Comparison of ENCODE assay signal across 18 cellular contexts in genomic region chr2:241417626-241418025, GRCh38.
DNase-seq lines count a peak whose midpoint lies in the region; ATAC-seq and TF ChIP-seq lines count a peak whose summit lies in the region.
"Had no signal": no experiment of that assay in that cellular context is flagged by ENCODE, and none has a peak within 500 bp of the region (broad histone marks: within the 10 kb centered on the region; RNA-seq: fewer than 3 reads in every experiment).

No MANE protein-coding gene starts in this region.

- intact Hi-C loops in uterus (cut with DNase I; ENCODE audit: low total_unique reads): no loop called here

- no peak for ATAC-seq in stimulated activated memory B cell treated with anti-CD40 and anti-IgM and Interleukin-4, amounts not matched to agents 10 μg/mL and 1 μg/mL and 100 μg/mL, for 72 hours
- ATAC-seq in HG03439 (IDR thresholded peaks at IDR 0.05; ENCODE audit: unreplicated experiment) (no peak), GM19351 (IDR thresholded peaks at IDR 0.05; ENCODE audit: unreplicated experiment) (no peak)
- ATAC-seq: activated CD4-positive, CD25-positive, alpha-beta regulatory T cell treated with anti-CD3 and anti-CD28 coated beads, Interleukin-2, amount 50 U/mL, for 24 hours; activated naive CD8-positive, alpha-beta T cell treated with anti-CD3 and anti-CD28 coated beads, Interleukin-2, amount 50 U/mL, for 24 hours; PC-3 had no signal

- H3K4me3 ChIP-seq in uterus: no peak overlapping the region
- H3K4me3 ChIP-seq: lung, smooth muscle cell, tibial nerve had no signal

- H3K9me3 Mint-ChIP-seq in stimulated activated memory B cell treated with anti-CD40 and anti-IgM and Interleukin-4, amounts not matched to agents 10 μg/mL and 1 μg/mL and 100 μg/mL, for 72 hours: peaks cover 1% of the 10 kb centered on the region

- no peak overlapping the region for H3K4me3 Mint-ChIP-seq in stimulated activated memory B cell treated with anti-CD40 and anti-IgM and Interleukin-4, amounts not matched to agents 10 μg/mL and 1 μg/mL and 100 μg/mL, for 72 hours
- H3K4me3 Mint-ChIP-seq: activated naive CD8-positive, alpha-beta T cell treated with anti-CD3 and anti-CD28 coated beads, Interleukin-2, amount 50 U/mL, for 24 hours; naive B cell had no signal

- no peaks in the 10 kb centered on the region for H3K9me3 ChIP-seq in uterus

- H3K4me1 ChIP-seq in uterus: no peaks in the 10 kb centered on the region
- H3K4me1 ChIP-seq: tibial nerve had no signal

- DNase-seq in Ammon's horn (ENCODE audit: low spot score) (peak; percentile 34), NCI-H1417 (lab: John Stamatoyannopoulos, UW) (peak; percentile 63 to 92 (median 68)), NCI-H2196 (lab: John Stamatoyannopoulos, UW; ENCODE audit: unreplicated experiment) (peak; percentile 83), uterus (no peak)
- DNase-seq: activated naive CD8-positive, alpha-beta T cell treated with anti-CD3 and anti-CD28 coated beads, Interleukin-2, amount 50 U/mL, for 24 hours; DND-41; naive B cell; NCI-H524; PC-3; posterior cingulate gyrus had no signal

- H3K27me3 Mint-ChIP-seq in stimulated activated memory B cell treated with anti-CD40 and anti-IgM and Interleukin-4, amounts not matched to agents 10 μg/mL and 1 μg/mL and 100 μg/mL, for 72 hours: no peaks in the 10 kb centered on the region
- H3K27me3 Mint-ChIP-seq: activated naive CD8-positive, alpha-beta T cell treated with anti-CD3 and anti-CD28 coated beads, Interleukin-2, amount 50 U/mL, for 24 hours; naive B cell had no signal

- H3K27me3 ChIP-seq in uterus: no peaks in the 10 kb centered on the region
- H3K27me3 ChIP-seq: tibial nerve had no signal

- H3K27ac ChIP-seq in cingulate gyrus (ENCODE audit: low read depth, low read length) (peak overlapping the region; percentile 4), uterus (no peak overlapping the region)
- H3K27ac ChIP-seq: tibial nerve had no signal

- peaks cover 82% of the 10 kb centered on the region for H3K36me3 Mint-ChIP-seq in stimulated activated memory B cell treated with anti-CD40 and anti-IgM and Interleukin-4, amounts not matched to agents 10 μg/mL and 1 μg/mL and 100 μg/mL, for 72 hours

- H3K4me1 Mint-ChIP-seq in stimulated activated memory B cell treated with anti-CD40 and anti-IgM and Interleukin-4, amounts not matched to agents 10 μg/mL and 1 μg/mL and 100 μg/mL, for 72 hours: no peaks in the 10 kb centered on the region
- H3K4me1 Mint-ChIP-seq: activated naive CD8-positive, alpha-beta T cell treated with anti-CD3 and anti-CD28 coated beads, Interleukin-2, amount 50 U/mL, for 24 hours; naive B cell had no signal

- H3K36me3 ChIP-seq in uterus: no peaks in the 10 kb centered on the region

- TF ChIP-seq CTCF in uterus (IDR thresholded peaks at IDR 0.05): no peak

- TF ChIP-seq POLR2A in uterus (IDR thresholded peaks at IDR 0.05): no peak

- no peak overlapping the region for H3K27ac Mint-ChIP-seq in stimulated activated memory B cell treated with anti-CD40 and anti-IgM and Interleukin-4, amounts not matched to agents 10 μg/mL and 1 μg/mL and 100 μg/mL, for 72 hours
- H3K27ac Mint-ChIP-seq: activated naive CD8-positive, alpha-beta T cell treated with anti-CD3 and anti-CD28 coated beads, Interleukin-2, amount 50 U/mL, for 24 hours had no signal

Comparison
In these comparisons a context has a peak if more than half of its experiments do, and no peak if none do; other contexts are left out.
1. DNase-seq: peak in Ammon's horn (single experiment), NCI-H1417 (3 of 3) and NCI-H2196 (single experiment); none in uterus (0 of 2).